1 cellular context compared by ENCODE assay signal in genomic region chr15:90099072-90099867, GRCh38.
A peak's percentile ranks its signal among the peaks of the same experiment; 100 is the strongest.
TF ChIP-seq lines count a peak whose summit lies in the region.

No MANE protein-coding gene starts in this region.

TF ChIP-seq in GM12878, 131 proteins besides CTCF, POLR2A, EP300 and RAD21 (continues in another document):
- TF ChIP-seq SMAD5 (IDR thresholded peaks at IDR 0.05; ENCODE audit: low read depth): no peak
- TF ChIP-seq HCFC1 (IDR thresholded peaks at IDR 0.05; ENCODE audit: low read length): no peak
- no peak for TF ChIP-seq ZNF622 (IDR thresholded peaks at IDR 0.05)
- peak; percentile 56 for TF ChIP-seq EED (IDR thresholded peaks at IDR 0.05; ENCODE audit: low read depth)
- TF ChIP-seq REST (IDR thresholded peaks at IDR 0.05; ENCODE audit: low read depth, low read length): no peak
- TF ChIP-seq SIN3A (IDR thresholded peaks at IDR 0.05; ENCODE audit: low read depth, low read length): no peak
- TF ChIP-seq USF2 (IDR thresholded peaks at IDR 0.05; ENCODE audit: borderline replicate concordance, low read depth, low read length): no peak
- no peak for TF ChIP-seq NR2C1 (IDR thresholded peaks at IDR 0.05)
- TF ChIP-seq YBX1 (IDR thresholded peaks at IDR 0.05): no peak
- no peak for TF ChIP-seq STAT1 (conservative IDR thresholded peaks at IDR 0.05)
- TF ChIP-seq TAF1 (IDR thresholded peaks at IDR 0.05; ENCODE audit: borderline replicate concordance, low read depth, low read length): no peak
- TF ChIP-seq EZH2 (IDR thresholded peaks at IDR 0.05; ENCODE audit: borderline replicate concordance, control insufficient read depth, low read depth, low read length): no peak
- TF ChIP-seq BCL3 (IDR thresholded peaks at IDR 0.05; ENCODE audit: borderline replicate concordance, insufficient read depth, low read depth, low read length, poor library complexity, severe bottlenecking): no peak
- TF ChIP-seq TCF3 (IDR thresholded peaks at IDR 0.05; ENCODE audit: borderline replicate concordance, insufficient read depth, low read depth, low read length): peak; percentile 12; the same call in 1 of the 2 replicates
- no peak for TF ChIP-seq POLR2AphosphoS5 (IDR thresholded peaks at IDR 0.05; ENCODE audit: low read length)
- no peak for TF ChIP-seq SMC3 (IDR thresholded peaks at IDR 0.05; ENCODE audit: borderline replicate concordance, low read length)
- no peak for TF ChIP-seq SUPT20H (IDR thresholded peaks at IDR 0.05; ENCODE audit: borderline replicate concordance, control insufficient read depth, low read depth, low read length)
- TF ChIP-seq YY1 (IDR thresholded peaks at IDR 0.05; ENCODE audit: low read depth, low read length): no peak
- no peak for TF ChIP-seq HDAC6 (IDR thresholded peaks at IDR 0.05; ENCODE audit: unreplicated experiment)
- TF ChIP-seq SREBF1 (IDR thresholded peaks at IDR 0.05; ENCODE audit: low read length): no peak
- TF ChIP-seq ZBTB4 (CRISPR knock-in tag; IDR thresholded peaks at IDR 0.05): no peak
- TF ChIP-seq ZNF24 (IDR thresholded peaks at IDR 0.05): no peak
- no peak for TF ChIP-seq CREB1 (IDR thresholded peaks at IDR 0.05; ENCODE audit: low read depth)
- TF ChIP-seq SKIL (IDR thresholded peaks at IDR 0.05; ENCODE audit: low read depth, poor library complexity, severe bottlenecking): no peak
- TF ChIP-seq E2F4 (IDR thresholded peaks at IDR 0.05; ENCODE audit: low read depth, low read length): no peak
- no peak for TF ChIP-seq TARDBP (IDR thresholded peaks at IDR 0.05; ENCODE audit: borderline replicate concordance)
- no peak for TF ChIP-seq ATF7 (IDR thresholded peaks at IDR 0.05; ENCODE audit: low read depth)
- TF ChIP-seq SREBF2 (IDR thresholded peaks at IDR 0.05; ENCODE audit: low read length): no peak
- no peak for TF ChIP-seq MEF2A (IDR thresholded peaks at IDR 0.05; ENCODE audit: insufficient read depth, low read depth, low read length)
- TF ChIP-seq CHD1 (IDR thresholded peaks at IDR 0.05; ENCODE audit: low read depth, low read length): no peak
- no peak for TF ChIP-seq RELB (IDR thresholded peaks at IDR 0.05; ENCODE audit: low read depth)
- TF ChIP-seq CUX1 (IDR thresholded peaks at IDR 0.05; ENCODE audit: insufficient replicate concordance, low read depth, low read length): no peak
- no peak for TF ChIP-seq RBBP5 (conservative IDR thresholded peaks at IDR 0.05)
- no peak for TF ChIP-seq ZZZ3 (IDR thresholded peaks at IDR 0.05; ENCODE audit: control insufficient read depth, insufficient read length, low read depth)
- TF ChIP-seq PAX5 (IDR thresholded peaks at IDR 0.05; ENCODE audit: borderline replicate concordance, low read depth, low read length): no peak
- no peak for TF ChIP-seq RCOR1 (conservative IDR thresholded peaks at IDR 0.05; ENCODE audit: low read depth, low read length)
- TF ChIP-seq SPI1 (IDR thresholded peaks at IDR 0.05; ENCODE audit: borderline replicate concordance, insufficient read depth, low read depth, low read length): 0 out of 2 replicates have a peak, but pooled peaks have one; percentile 17
- peak; percentile 73 to 83 for TF ChIP-seq SRF (IDR thresholded peaks at IDR 0.05; ENCODE audit: low read depth in 2 of 2, low read length in 2 of 2)
- no peak for TF ChIP-seq FOS (IDR thresholded peaks at IDR 0.05; ENCODE audit: borderline replicate concordance, extremely low read depth, insufficient read length)
- no peak for TF ChIP-seq BRCA1 (IDR thresholded peaks at IDR 0.05; ENCODE audit: low read depth, low read length)
- no peak for TF ChIP-seq MXI1 (IDR thresholded peaks at IDR 0.05; ENCODE audit: low read depth, low read length)
- no peak for TF ChIP-seq ZSCAN29 (IDR thresholded peaks at IDR 0.05)
- no peak for TF ChIP-seq FOXK2 (IDR thresholded peaks at IDR 0.05)
- TF ChIP-seq GATAD2B (conservative IDR thresholded peaks at IDR 0.05; ENCODE audit: low read depth): no peak
- peak; percentile 85 for TF ChIP-seq HDGF (IDR thresholded peaks at IDR 0.05)
- no peak for TF ChIP-seq POLR2AphosphoS2 (IDR thresholded peaks at IDR 0.05; ENCODE audit: low read depth, low read length)
- no peak for TF ChIP-seq POU2F2 (IDR thresholded peaks at IDR 0.05; ENCODE audit: borderline replicate concordance, low read depth, low read length)
- no peak for TF ChIP-seq MEF2B (IDR thresholded peaks at IDR 0.05; ENCODE audit: partially characterized antibody, poor library complexity, severe bottlenecking)
